13 cellular contexts compared by ENCODE assay signal in genomic region chr16:61295311-61295710, GRCh38.
"Had no signal": no experiment of that assay in that cellular context is flagged by ENCODE, and none has a peak within 500 bp of the region (broad histone marks: within the 10 kb centered on the region; RNA-seq: fewer than 3 reads in every experiment).

No MANE protein-coding gene starts in this region.

- H3K27me3 ChIP-seq: gastroesophageal sphincter, heart right ventricle, neutrophil had no signal

- H3K4me3 ChIP-seq: gastroesophageal sphincter, heart right ventricle, lung, thoracic aorta had no signal

- H3K4me1 ChIP-seq: gastroesophageal sphincter, heart right ventricle had no signal

- H3K36me3 ChIP-seq: gastroesophageal sphincter, heart right ventricle, neutrophil, thoracic aorta had no signal

- H3K27ac ChIP-seq: epithelial cell of prostate, gastroesophageal sphincter, heart right ventricle, neutrophil, thoracic aorta had no signal

- H3K9me3 ChIP-seq: gastroesophageal sphincter, heart right ventricle, neutrophil, thoracic aorta had no signal

- DNase-seq: activated CD4-positive, alpha-beta T cell treated with anti-CD3 and anti-CD28 coated beads, Interleukin-2, amount 50 U/mL, for 1 hour; activated CD4-positive, CD25-positive, alpha-beta regulatory T cell; activated naive CD8-positive, alpha-beta T cell treated with anti-CD3 and anti-CD28 coated beads for 36 hours; amygdala; effector memory CD4-positive, alpha-beta T cell; heart right ventricle; naive thymus-derived CD4-positive, alpha-beta T cell had no signal

- ATAC-seq: gastroesophageal sphincter; heart right ventricle; naive thymus-derived CD4-positive, alpha-beta T cell; stimulated activated effector memory CD8-positive, alpha-beta T cell treated with anti-CD3 and anti-CD28 coated beads, Interleukin-12 subunit alpha, Interleukin-12 subunit beta, amount 100 ng/mL, for 72 hours had no signal
